25 cellular contexts compared by ENCODE assay signal in genomic region chr18:60358516-60358915, GRCh38. TPM values are rescaled to one million over a fixed set of nuclear protein-coding genes. Genes with fewer than 3 reads are reported as not detected.
DNase-seq lines count a peak whose midpoint lies in the region; ATAC-seq, FAIRE-seq and TF ChIP-seq lines count a peak whose summit lies in the region.
"Had no signal": no experiment of that assay in that cellular context is flagged by ENCODE, and none has a peak within 500 bp of the region (broad histone marks: within the 10 kb centered on the region; RNA-seq: fewer than 3 reads in every experiment).

No MANE protein-coding gene starts in this region.

- no peaks in the 10 kb centered on the region for H3K36me3 ChIP-seq in brain microvascular endothelial cell (replicated peaks)

- no peaks in the 10 kb centered on the region for H3K9me3 ChIP-seq in AG04450 (ENCODE audit: control insufficient read depth, insufficient read depth, low read length)

- H3K4me1 Mint-ChIP-seq in activated naive CD4-positive, alpha-beta T cell treated with anti-CD3 and anti-CD28 coated beads for 36 hours (ENCODE audit: low read depth): no peaks in the 10 kb centered on the region
- H3K4me1 Mint-ChIP-seq: nephron progenitor cell, T-helper 17 cell had no signal

- H3K4me3 ChIP-seq in AG04450 (ENCODE audit: low read depth, low read length) (no peak overlapping the region), brain microvascular endothelial cell (ENCODE audit: low read depth, low read length) (no peak overlapping the region)
- H3K4me3 ChIP-seq: coronary artery had no signal

- intact Hi-C loops in activated naive CD4-positive, alpha-beta T cell treated with anti-CD3 and anti-CD28 coated beads for 36 hours (cut with micrococcal nuclease): no loop called here

- no peak overlapping the region for H3K27ac Mint-ChIP-seq in activated naive CD4-positive, alpha-beta T cell treated with anti-CD3 and anti-CD28 coated beads for 36 hours
- H3K27ac Mint-ChIP-seq: CD4-positive, CD25-positive, alpha-beta regulatory T cell; nephron progenitor cell; progenitor cell of endocrine pancreas; T-helper 17 cell had no signal

- FAIRE-seq in HTR-8/SVneo (lab: Jason Lieb, UNC): no peak
- FAIRE-seq: endometrium, small intestine had no signal

- no peaks in the 10 kb centered on the region for H3K27me3 ChIP-seq in AG04450 (ENCODE audit: control insufficient read depth, insufficient read depth, low read length)
- H3K27me3 ChIP-seq in brain microvascular endothelial cell (replicated peaks): no peaks in the 10 kb centered on the region

- in situ Hi-C loops in brain microvascular endothelial cell (cut with HindIII; ENCODE audit: low pct_ligation_motif_present, low sequenced_read_pairs): no loop called here

- peak; percentile 10 for DNase-seq in AG04450 (ENCODE audit: low read depth, low spot score)
- DNase-seq in HTR-8/SVneo (ENCODE audit: insufficient read length, low spot score): peak; percentile 21
- DNase-seq in brain microvascular endothelial cell: peak; percentile 2
- DNase-seq in hepatic stellate cell (ENCODE audit: low spot score): peak; percentile 0
- DNase-seq in ureter (ENCODE audit: low spot score): no peak
- DNase-seq in activated naive CD4-positive, alpha-beta T cell treated with anti-CD3 and anti-CD28 coated beads for 36 hours: no peak
- DNase-seq: ACHN; activated CD8-positive, alpha-beta memory T cell treated with anti-CD3 and anti-CD28 coated beads, Interleukin-2, amount 50 U/mL, for 48 hours; activated gamma-delta T cell treated with Interleukin-2 at 50 U/mL for 16 hours; aorta; CD4-positive, CD25-positive, alpha-beta regulatory T cell; left cardiac atrium; NCI-H1417; NCI-H748 treated with DMSO at 0.1 percent for 48 hours; nephron progenitor cell; SIG-M5; small intestine; stimulated activated CD4-positive, alpha-beta T cell treated with anti-CD3 and anti-CD28 coated beads, Interleukin-4, amount 100 ng/mL, for 24 hours; T-helper 17 cell had no signal

- no peak overlapping the region for H3K4me3 Mint-ChIP-seq in activated naive CD4-positive, alpha-beta T cell treated with anti-CD3 and anti-CD28 coated beads for 36 hours
- H3K4me3 Mint-ChIP-seq: CD4-positive, CD25-positive, alpha-beta regulatory T cell; nephron progenitor cell; T-helper 17 cell had no signal

- no peaks in the 10 kb centered on the region for H3K9me3 Mint-ChIP-seq in activated naive CD4-positive, alpha-beta T cell treated with anti-CD3 and anti-CD28 coated beads for 36 hours
- H3K9me3 Mint-ChIP-seq: nephron progenitor cell had no signal

- TF ChIP-seq CTCF in AG04450 (IDR thresholded peaks at IDR 0.05; ENCODE audit: low read depth, low read length) (no peak), brain microvascular endothelial cell (IDR thresholded peaks at IDR 0.05; ENCODE audit: low read depth, low read length, missing control alignments) (no peak)

- CTCF ChIA-PET in AG04450 (lab: Charles Lee): no interaction called here
- CTCF ChIA-PET in activated naive CD4-positive, alpha-beta T cell treated with anti-CD3 and anti-CD28 coated beads for 36 hours (lab: Charles Lee): no interaction called here

- H3K27me3 Mint-ChIP-seq in activated naive CD4-positive, alpha-beta T cell treated with anti-CD3 and anti-CD28 coated beads for 36 hours (ENCODE audit: low read depth): no peaks in the 10 kb centered on the region
- H3K27me3 Mint-ChIP-seq: CD4-positive, CD25-positive, alpha-beta regulatory T cell; progenitor cell of endocrine pancreas; T-helper 17 cell had no signal

- ATAC-seq in GM18909 (IDR thresholded peaks at IDR 0.05; ENCODE audit: poor library complexity, unreplicated experiment) (no peak), HG02840 (IDR thresholded peaks at IDR 0.05; ENCODE audit: low FRiP score, unreplicated experiment) (no peak)
- ATAC-seq: left cardiac atrium, T-helper 17 cell had no signal

- no peak overlapping the region for H3K27ac ChIP-seq in AG04450 (ENCODE audit: low read depth, low read length)
- H3K27ac ChIP-seq in brain microvascular endothelial cell: no peak overlapping the region
- H3K27ac ChIP-seq: coronary artery, VCaP had no signal

- POLR2A ChIA-PET in AG04450 (lab: Yijun Ruan, JAX): interaction anchor here (1.1 kb wide), 1 partner anchor 14 kb away, joined by 4 read pairs; the partner anchor contains the start of gene MC4R

- no peaks in the 10 kb centered on the region for H3K36me3 Mint-ChIP-seq in activated naive CD4-positive, alpha-beta T cell treated with anti-CD3 and anti-CD28 coated beads for 36 hours (ENCODE audit: low read depth)
- H3K36me3 Mint-ChIP-seq: CD4-positive, CD25-positive, alpha-beta regulatory T cell had no signal

RNA-seq across cellular contexts. Expression of gene MC4R, which starts 14.1 kb away (rescaled TPM):
- polyA plus RNA-seq in AG04450 (2011; rRNA removed): 0.06 TPM in 1 of 2 replicates, not detected in the other
- polyA minus RNA-seq in AG04450 (2011; rRNA and poly(A)+ RNA removed): not detected in 2 replicates
- total RNA-seq in ureter: not detected
- not detected for total RNA-seq in activated naive CD4-positive, alpha-beta T cell treated with anti-CD3 and anti-CD28 coated beads for 36 hours
- total RNA-seq: aorta; CD4-positive, CD25-positive, alpha-beta regulatory T cell; left cardiac atrium; progenitor cell of endocrine pancreas; T-helper 17 cell had no signal
- polyA plus RNA-seq: aorta; CD4-positive, CD25-positive, alpha-beta regulatory T cell; small intestine had no signal

Comparison
In these comparisons a context has a peak if more than half of its experiments do, and no peak if none do; other contexts are left out.
1. DNase-seq: peak in AG04450 (single experiment), HTR-8/SVneo (single experiment), brain microvascular endothelial cell (single experiment) and hepatic stellate cell (single experiment); none in ureter (single experiment) and activated naive CD4-positive, alpha-beta T cell treated with anti-CD3 and anti-CD28 coated beads for 36 hours (single experiment).